ENCODE assay signal across 23 cellular contexts in genomic region chr1:60831780-60832179, GRCh38.
"Had no signal": no experiment of that assay in that cellular context is flagged by ENCODE, and none has a peak within 500 bp of the region (broad histone marks: within the 10 kb centered on the region; RNA-seq: fewer than 3 reads in every experiment).

No MANE protein-coding gene starts in this region.

- FAIRE-seq: astrocyte, endothelial cell of umbilical vein had no signal

- ATAC-seq: foreskin keratinocyte, heart right ventricle, sciatic nerve had no signal

- H3K9me3 ChIP-seq: esophagus muscularis mucosa, thoracic aorta, vagina had no signal

- DNase-seq: activated CD4-positive, alpha-beta T cell treated with anti-CD3 and anti-CD28 coated beads for 48 hours; activated CD4-positive, alpha-beta T cell treated with anti-CD3 and anti-CD28 coated beads, Interleukin-2, amount 50 U/mL, for 48 hours; activated CD4-positive, CD25-positive, alpha-beta regulatory T cell; activated CD8-positive, alpha-beta memory T cell treated with anti-CD3 and anti-CD28 coated beads for 24 hours; activated gamma-delta T cell treated with Interleukin-2 at 50 U/mL for 16 hours; activated naive CD4-positive, alpha-beta T cell treated with anti-CD3 and anti-CD28 coated beads, Interleukin-2, amount 50 U/mL, for 16 hours; amniotic stem cell; brain microvascular endothelial cell; caudate nucleus; foreskin keratinocyte; heart right ventricle; kidney glomerular epithelial cell; midbrain; natural killer cell; stimulated activated CD4-positive, alpha-beta T cell treated with anti-CD3 and anti-CD28 coated beads, Interleukin-4, amount 100 ng/mL, for 24 hours; T-helper 1 cell had no signal

- H3K36me3 ChIP-seq: brain microvascular endothelial cell, esophagus muscularis mucosa, heart right ventricle, thoracic aorta, vagina had no signal

- H3K27me3 ChIP-seq: brain microvascular endothelial cell, esophagus muscularis mucosa, heart right ventricle, vagina had no signal

- H3K4me1 ChIP-seq: esophagus muscularis mucosa, foreskin keratinocyte, vagina had no signal

- H3K27ac ChIP-seq: brain microvascular endothelial cell, esophagus muscularis mucosa, foreskin keratinocyte, skin epidermis, thoracic aorta, vagina had no signal

- H3K4me3 ChIP-seq: esophagus muscularis mucosa, heart right ventricle, skin epidermis, thoracic aorta, vagina had no signal
